In the genomic region with DNA sequence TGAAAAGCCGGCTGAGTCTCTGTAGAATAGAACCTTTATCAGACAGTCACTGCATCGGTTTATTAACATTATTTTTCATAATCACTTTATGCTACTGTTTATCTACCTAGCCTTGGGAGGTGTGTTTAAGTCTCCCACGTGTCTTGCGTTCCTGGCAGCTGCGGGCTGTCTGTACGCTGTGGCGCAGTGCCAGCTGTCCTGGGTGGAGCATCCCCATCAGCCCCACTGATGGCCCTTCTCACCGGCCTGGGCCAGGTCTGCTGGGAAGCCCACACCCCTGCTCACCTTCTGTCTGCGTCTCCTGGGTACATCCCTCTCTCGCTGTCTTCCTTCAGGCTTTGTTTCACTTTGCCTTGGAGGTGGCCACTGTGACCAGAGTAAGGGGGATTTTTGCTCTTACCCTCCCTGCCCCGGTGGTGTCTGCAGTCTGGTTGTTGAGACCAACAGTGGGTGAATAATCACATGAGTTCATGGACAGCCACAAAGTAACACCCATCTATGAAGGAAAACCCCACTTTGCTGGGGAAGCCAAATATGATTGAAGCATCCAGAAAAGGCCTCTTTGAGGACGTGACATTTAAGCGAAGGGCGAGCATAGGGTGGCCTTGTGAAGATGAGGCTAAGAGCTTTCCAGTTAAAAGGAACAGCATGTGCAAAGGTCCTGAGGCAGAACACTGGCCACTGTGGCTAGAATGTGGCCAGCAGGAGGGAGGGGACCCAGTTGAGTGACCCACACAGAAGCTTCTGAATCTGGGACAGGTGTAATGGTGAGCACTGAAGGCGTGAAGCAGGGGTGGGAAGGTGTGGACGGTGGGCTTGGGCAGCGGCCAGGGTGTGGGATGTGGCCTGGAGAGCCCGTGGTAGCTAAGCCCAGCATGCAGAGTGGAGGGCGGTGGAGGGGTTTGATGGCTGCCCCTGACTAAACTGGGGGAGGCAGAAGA, we compare ENCODE assay signal across 13 cellular contexts. TPM values are rescaled to one million over a fixed set of nuclear protein-coding genes. Genes with fewer than 3 reads are reported as not detected.
A peak's percentile ranks its signal among the peaks of the same experiment; 100 is the strongest.
DNase-seq lines count a peak whose midpoint lies in the region; ATAC-seq and TF ChIP-seq lines count a peak whose summit lies in the region.
"Had no signal": no experiment of that assay in that cellular context is flagged by ENCODE, and none has a peak within 500 bp of the region (broad histone marks: within the 10 kb centered on the region; RNA-seq: fewer than 3 reads in every experiment).

No MANE protein-coding gene starts in this region.

- no peak for DNase-seq in activated CD4-positive, alpha-beta T cell treated with anti-CD3 and anti-CD28 coated beads, Interleukin-2, amount 10 ng/mL, durations not matched to agents 24 days and 14 days
- no peak for DNase-seq in activated CD4-positive, alpha-beta T cell treated with anti-CD3 and anti-CD28 coated beads, Interleukin-2, amount 50 U/mL, for 48 hours
- DNase-seq in NCI-H146 treated with DMSO at 0.1 percent for 48 hours (lab: John Stamatoyannopoulos, UW; ENCODE audit: unreplicated experiment) (peak; percentile 14), coronary artery (ENCODE audit: low spot score) (no peak), activated gamma-delta T cell treated with Interleukin-2 at 50 U/mL for 16 hours (no peak), mesothelial cell of epicardium (ENCODE audit: low spot score in 2 of 2, unreplicated experiment in 2 of 2) (no peak)
- no peak for DNase-seq in stimulated activated effector memory CD8-positive, alpha-beta T cell treated with anti-CD3 and anti-CD28 coated beads, Interleukin-12 subunit alpha, Interleukin-12 subunit beta, amount 100 ng/mL, for 72 hours (ENCODE audit: low spot score in 2 of 2)
- DNase-seq: body of pancreas, GF-D8, NCI-H524 treated with DMSO at 0.1 percent for 48 hours, SK-N-SH had no signal

- TF ChIP-seq CTCF in coronary artery (IDR thresholded peaks at IDR 0.05) (no peak), mesothelial cell of epicardium (IDR thresholded peaks at IDR 0.05; ENCODE audit: unreplicated experiment) (no peak)

- H3K4me3 ChIP-seq in coronary artery, result no peak overlapping the region
- H3K4me3 ChIP-seq: body of pancreas had no signal

- peak overlapping the region; percentile 64 for H3K4me3 Mint-ChIP-seq in activated CD4-positive, alpha-beta T cell treated with anti-CD3 and anti-CD28 coated beads, Interleukin-2, amount 10 ng/mL, durations not matched to agents 24 days and 14 days
- peak overlapping the region; percentile 77 for H3K4me3 Mint-ChIP-seq in stimulated activated effector memory CD8-positive, alpha-beta T cell treated with anti-CD3 and anti-CD28 coated beads, Interleukin-12 subunit alpha, Interleukin-12 subunit beta, amount 100 ng/mL, for 72 hours
- no peak overlapping the region for H3K4me3 Mint-ChIP-seq in mesothelial cell of epicardium

- peak; percentile 52 for ATAC-seq in stimulated activated effector memory CD8-positive, alpha-beta T cell treated with anti-CD3 and anti-CD28 coated beads, Interleukin-12 subunit alpha, Interleukin-12 subunit beta, amount 100 ng/mL, for 72 hours
- ATAC-seq in GM19351 (IDR thresholded peaks at IDR 0.05; ENCODE audit: unreplicated experiment), result no peak
- ATAC-seq: body of pancreas had no signal

- intact Hi-C loops in activated CD4-positive, alpha-beta T cell treated with anti-CD3 and anti-CD28 coated beads, Interleukin-2, amount 10 ng/mL, durations not matched to agents 24 days and 14 days (cut with micrococcal nuclease), result no loop called here

- peak overlapping the region; percentile 85 for H3K27ac Mint-ChIP-seq in activated CD4-positive, alpha-beta T cell treated with anti-CD3 and anti-CD28 coated beads, Interleukin-2, amount 10 ng/mL, durations not matched to agents 24 days and 14 days
- H3K27ac Mint-ChIP-seq in stimulated activated effector memory CD8-positive, alpha-beta T cell treated with anti-CD3 and anti-CD28 coated beads, Interleukin-12 subunit alpha, Interleukin-12 subunit beta, amount 100 ng/mL, for 72 hours, result peak overlapping the region; percentile 97
- H3K27ac Mint-ChIP-seq in mesothelial cell of epicardium, result no peak overlapping the region

- H3K4me1 Mint-ChIP-seq in activated CD4-positive, alpha-beta T cell treated with anti-CD3 and anti-CD28 coated beads, Interleukin-2, amount 10 ng/mL, durations not matched to agents 24 days and 14 days, result peaks cover 60% of the 10 kb centered on the region
- peaks cover 70% of the 10 kb centered on the region for H3K4me1 Mint-ChIP-seq in stimulated activated effector memory CD8-positive, alpha-beta T cell treated with anti-CD3 and anti-CD28 coated beads, Interleukin-12 subunit alpha, Interleukin-12 subunit beta, amount 100 ng/mL, for 72 hours
- H3K4me1 Mint-ChIP-seq in mesothelial cell of epicardium, result peaks cover 4% of the 10 kb centered on the region

- H3K9me3 Mint-ChIP-seq in activated CD4-positive, alpha-beta T cell treated with anti-CD3 and anti-CD28 coated beads, Interleukin-2, amount 10 ng/mL, durations not matched to agents 24 days and 14 days, result peaks cover 5% of the 10 kb centered on the region
- H3K9me3 Mint-ChIP-seq in stimulated activated effector memory CD8-positive, alpha-beta T cell treated with anti-CD3 and anti-CD28 coated beads, Interleukin-12 subunit alpha, Interleukin-12 subunit beta, amount 100 ng/mL, for 72 hours, result no peaks in the 10 kb centered on the region
- no peaks in the 10 kb centered on the region for H3K9me3 Mint-ChIP-seq in mesothelial cell of epicardium

- H3K36me3 Mint-ChIP-seq in activated CD4-positive, alpha-beta T cell treated with anti-CD3 and anti-CD28 coated beads, Interleukin-2, amount 10 ng/mL, durations not matched to agents 24 days and 14 days (ENCODE audit: low read depth), result peaks cover 11% of the 10 kb centered on the region
- H3K36me3 Mint-ChIP-seq in stimulated activated effector memory CD8-positive, alpha-beta T cell treated with anti-CD3 and anti-CD28 coated beads, Interleukin-12 subunit alpha, Interleukin-12 subunit beta, amount 100 ng/mL, for 72 hours, result peaks cover 14% of the 10 kb centered on the region
- H3K36me3 Mint-ChIP-seq in mesothelial cell of epicardium, result no peaks in the 10 kb centered on the region

- H3K27ac ChIP-seq in coronary artery, result peak overlapping the region; percentile 93 to 98
- H3K27ac ChIP-seq: body of pancreas had no signal

- H3K27me3 Mint-ChIP-seq in activated CD4-positive, alpha-beta T cell treated with anti-CD3 and anti-CD28 coated beads, Interleukin-2, amount 10 ng/mL, durations not matched to agents 24 days and 14 days, result no peaks in the 10 kb centered on the region
- H3K27me3 Mint-ChIP-seq in mesothelial cell of epicardium (ENCODE audit: low read depth), result no peaks in the 10 kb centered on the region

RNA-seq across cellular contexts. Expression of a gene that starts 41.7 kb away (rescaled TPM):
- total RNA-seq in activated CD4-positive, alpha-beta T cell treated with anti-CD3 and anti-CD28 coated beads, Interleukin-2, amount 10 ng/mL, durations not matched to agents 24 days and 14 days, result 17.6 TPM in 2 replicates
- 2.0 to 2.1 TPM (median 2.0 TPM) in 3 replicates for total RNA-seq in mesothelial cell of epicardium
- total RNA-seq: endothelial cell of umbilical vein had no signal
